Comparison of ENCODE assay signal across 9 cellular contexts in genomic region chr9:108535526-108535925, GRCh38.
A peak's percentile ranks its signal among the peaks of the same experiment; 100 is the strongest.
DNase-seq lines count a peak whose midpoint lies in the region; ATAC-seq and TF ChIP-seq lines count a peak whose summit lies in the region.
"Had no signal": no experiment of that assay in that cellular context is flagged by ENCODE, and none has a peak within 500 bp of the region (broad histone marks: within the 10 kb centered on the region; RNA-seq: fewer than 3 reads in every experiment).

No MANE protein-coding gene starts in this region.

- H3F3A ChIP-seq in smooth muscle cell (ENCODE audit: low read depth), result no peaks in the 10 kb centered on the region

- H3K4me1 ChIP-seq in KMS-11 (ENCODE audit: low read depth, poor library complexity, severe bottlenecking) (no peaks in the 10 kb centered on the region), smooth muscle cell (ENCODE audit: low read depth) (no peaks in the 10 kb centered on the region)
- H3K4me1 ChIP-seq: BLaER1 had no signal

- no peaks in the 10 kb centered on the region for H3K9me3 ChIP-seq in smooth muscle cell (replicated peaks; ENCODE audit: low read depth)
- H3K9me3 ChIP-seq: BLaER1 had no signal

- H3K79me2 ChIP-seq in KMS-11 (ENCODE audit: insufficient read depth, low read depth) (no peaks in the 10 kb centered on the region), smooth muscle cell (ENCODE audit: low read depth) (no peaks in the 10 kb centered on the region)

- H3K27me3 ChIP-seq in KMS-11 (ENCODE audit: insufficient read depth, low read depth) (no peaks in the 10 kb centered on the region), dorsolateral prefrontal cortex (peaks cover 0 to 12% (median 0%) of the 10 kb centered on the region in 45 donors), smooth muscle cell (ENCODE audit: low read depth) (no peaks in the 10 kb centered on the region)
- H3K27me3 ChIP-seq: BLaER1 had no signal

- H3K4me3 ChIP-seq in KMS-11 (IDR thresholded peaks at IDR 0.05; ENCODE audit: insufficient read depth, low read depth, low read length), result no peak overlapping the region
- no peak overlapping the region for H3K4me3 ChIP-seq in dorsolateral prefrontal cortex
- no peak overlapping the region for H3K4me3 ChIP-seq in smooth muscle cell
- H3K4me3 ChIP-seq: BLaER1 had no signal

- H4K20me1 ChIP-seq in KMS-11 (ENCODE audit: insufficient read depth) (no peaks in the 10 kb centered on the region), smooth muscle cell (ENCODE audit: low read depth) (no peaks in the 10 kb centered on the region)
- H4K20me1 ChIP-seq: BLaER1 had no signal

- 84% methylated on average over 3 of the region's 3 CpGs for WGBS in smooth muscle cell (ENCODE audit: low lambda C conversion rate)

- H2AFZ ChIP-seq in KMS-11 (ENCODE audit: low read depth) (no peak overlapping the region), smooth muscle cell (ENCODE audit: low read depth) (no peak overlapping the region)

- H3K9ac ChIP-seq in KMS-11 (no peak overlapping the region), smooth muscle cell (ENCODE audit: low read depth) (no peak overlapping the region)
- H3K9ac ChIP-seq: BLaER1 had no signal

- peak; percentile 38 for DNase-seq in NCI-H748 (lab: John Stamatoyannopoulos, UW; ENCODE audit: unreplicated experiment)
- DNase-seq in NCI-H748 treated with DMSO at 0.1 percent for 48 hours (lab: John Stamatoyannopoulos, UW), result no peak
- DNase-seq in dorsolateral prefrontal cortex, result no peak
- no peak for DNase-seq in smooth muscle cell (lab: John Stamatoyannopoulos, UW; ENCODE audit: unreplicated experiment)
- no peak for DNase-seq in DMS153 (lab: John Stamatoyannopoulos, UW)
- no peak for DNase-seq in NCI-H345 (lab: John Stamatoyannopoulos, UW)

- H3K4me2 ChIP-seq in KMS-11 (no peak overlapping the region), smooth muscle cell (no peak overlapping the region)
- H3K4me2 ChIP-seq: BLaER1 had no signal

- H3K27ac ChIP-seq in KMS-11 (no peak overlapping the region), dorsolateral prefrontal cortex (no peak overlapping the region), smooth muscle cell (ENCODE audit: low read depth) (no peak overlapping the region)
- H3K27ac ChIP-seq: BLaER1 had no signal

- no peaks in the 10 kb centered on the region for H3K36me3 ChIP-seq in KMS-11 (ENCODE audit: insufficient read depth)
- H3K36me3 ChIP-seq in smooth muscle cell (ENCODE audit: low read depth), result no peaks in the 10 kb centered on the region
- H3K36me3 ChIP-seq: BLaER1 had no signal

- intact Hi-C loops in dorsolateral prefrontal cortex (cut with DNase I), result no loop called here

- TF ChIP-seq CTCF in KMS-11 (conservative IDR thresholded peaks at IDR 0.05; ENCODE audit: low read depth, low read length) (peak; percentile 78), dorsolateral prefrontal cortex (IDR thresholded peaks at IDR 0.05 in 54 of 56, conservative IDR thresholded peaks at IDR 0.05 in 2 of 56; ENCODE audit: low read depth in 1 of 56, partially characterized antibody in 56 of 56) (peak in 51 of 56 donors; percentile 18 to 57 (median 44)), smooth muscle cell (IDR thresholded peaks at IDR 0.05; ENCODE audit: borderline replicate concordance, insufficient read depth, poor library complexity, severe bottlenecking) (peak; percentile 44)

- no peak for ATAC-seq in HG03095 (IDR thresholded peaks at IDR 0.05; ENCODE audit: unreplicated experiment)
